In the genomic region with DNA sequence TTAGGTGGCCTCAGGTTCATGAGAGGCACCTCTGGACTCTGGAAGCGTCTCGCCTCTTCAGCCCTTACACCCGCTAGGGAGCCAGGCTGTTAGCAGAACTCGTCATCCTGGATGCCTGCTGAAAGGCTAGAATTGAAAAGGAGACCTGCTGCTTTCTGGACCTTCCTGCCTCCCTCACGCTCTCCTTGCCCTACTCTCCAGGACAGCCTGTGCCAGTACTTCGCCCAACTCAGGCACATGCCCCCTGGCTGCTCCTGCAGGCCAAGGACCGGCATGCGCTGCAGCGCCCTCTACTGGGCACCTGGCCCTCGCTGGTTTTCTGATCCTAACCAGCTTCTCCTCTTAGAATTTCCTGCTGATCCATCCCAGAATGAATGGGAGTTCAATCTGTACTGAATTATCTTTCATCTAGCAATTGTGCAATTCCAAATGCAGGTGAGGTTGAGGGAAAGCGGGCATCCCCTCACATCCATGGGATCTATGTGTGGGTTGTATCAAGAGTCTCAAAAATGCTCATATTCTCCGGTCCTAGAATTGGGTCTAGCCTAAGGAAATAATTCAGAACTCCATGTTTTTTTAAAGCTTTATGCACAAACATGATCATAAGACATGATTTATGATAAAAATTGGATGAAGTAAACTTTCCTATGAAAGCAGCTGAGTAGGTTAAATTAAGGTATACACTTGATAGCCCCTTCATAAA, we compare ENCODE assay signal across 8 cellular contexts.
DNase-seq lines count a peak whose midpoint lies in the region; ATAC-seq and TF ChIP-seq lines count a peak whose summit lies in the region.

No MANE protein-coding gene starts in this region.

- H3K36me3 ChIP-seq in OCI-LY3 (replicated peaks; ENCODE audit: low read depth, low read length), result peaks cover 73% of the 10 kb centered on the region

- peaks cover 24% of the 10 kb centered on the region for H4K20me1 ChIP-seq in OCI-LY3 (ENCODE audit: insufficient read depth, low read length)

- TF ChIP-seq CTCF in OCI-LY3 (IDR thresholded peaks at IDR 0.05; ENCODE audit: low read depth, low read length) (peak; percentile 100), nephron progenitor cell (IDR thresholded peaks at IDR 0.05) (peak; percentile 79)

- peaks cover 4% of the 10 kb centered on the region; the same call in 1 of the 2 replicates for H3K79me2 ChIP-seq in OCI-LY3 (ENCODE audit: low read length)

- no peak overlapping the region for H3K27ac Mint-ChIP-seq in nephron progenitor cell
- peak overlapping the region; percentile 42 for H3K27ac Mint-ChIP-seq in stimulated activated naive CD8-positive, alpha-beta T cell treated with anti-CD3 and anti-CD28 coated beads, Interleukin-15, Interleukin-2, amounts not matched to agents 100 ng/mL and 50 ng/mL, for 24 hours

- no peaks in the 10 kb centered on the region for H3K4me1 ChIP-seq in OCI-LY3 (ENCODE audit: low read length)

- no peak overlapping the region for H3K4me3 Mint-ChIP-seq in nephron progenitor cell
- H3K4me3 Mint-ChIP-seq in stimulated activated naive CD8-positive, alpha-beta T cell treated with anti-CD3 and anti-CD28 coated beads, Interleukin-15, Interleukin-2, amounts not matched to agents 100 ng/mL and 50 ng/mL, for 24 hours, result no peak overlapping the region

- no peak overlapping the region for H2AFZ ChIP-seq in OCI-LY3 (ENCODE audit: low read depth, low read length)

- H3K4me3 ChIP-seq in OCI-LY3 (ENCODE audit: low read length), result no peak overlapping the region

- no peaks in the 10 kb centered on the region for H3K27me3 ChIP-seq in OCI-LY3 (ENCODE audit: low read depth, low read length)

- no peaks in the 10 kb centered on the region for H3K9me3 ChIP-seq in OCI-LY3 (ENCODE audit: insufficient read depth, low read length)

- H3K27ac ChIP-seq in OCI-LY3 (ENCODE audit: low read length), result no peak overlapping the region

- no peak overlapping the region for H3K9ac ChIP-seq in OCI-LY3 (ENCODE audit: low read length)

- H3K4me1 Mint-ChIP-seq in nephron progenitor cell, result peaks cover 8% of the 10 kb centered on the region
- no peaks in the 10 kb centered on the region for H3K4me1 Mint-ChIP-seq in stimulated activated naive CD8-positive, alpha-beta T cell treated with anti-CD3 and anti-CD28 coated beads, Interleukin-15, Interleukin-2, amounts not matched to agents 100 ng/mL and 50 ng/mL, for 24 hours (ENCODE audit: low read depth)

- H3K36me3 Mint-ChIP-seq in nephron progenitor cell (ENCODE audit: low read depth), result peaks cover 35% of the 10 kb centered on the region
- peaks cover 17% of the 10 kb centered on the region for H3K36me3 Mint-ChIP-seq in stimulated activated naive CD8-positive, alpha-beta T cell treated with anti-CD3 and anti-CD28 coated beads, Interleukin-15, Interleukin-2, amounts not matched to agents 100 ng/mL and 50 ng/mL, for 24 hours (ENCODE audit: low read depth)

- no peaks in the 10 kb centered on the region for H3K27me3 Mint-ChIP-seq in nephron progenitor cell (ENCODE audit: low read depth, poor library complexity)
- no peaks in the 10 kb centered on the region for H3K27me3 Mint-ChIP-seq in stimulated activated naive CD8-positive, alpha-beta T cell treated with anti-CD3 and anti-CD28 coated beads, Interleukin-15, Interleukin-2, amounts not matched to agents 100 ng/mL and 50 ng/mL, for 24 hours

- peak; percentile 89 for DNase-seq in AG20443 (ENCODE audit: low spot score)
- peak; percentile 64 for DNase-seq in H4 (ENCODE audit: low spot score)
- DNase-seq in activated CD8-positive, alpha-beta memory T cell treated with anti-CD3 and anti-CD28 coated beads, Interleukin-2, amount 50 U/mL, for 48 hours, result peak; percentile 96
- DNase-seq in epidermal melanocyte (ENCODE audit: insufficient read length, low spot score), result peak; percentile 63
- DNase-seq in nephron progenitor cell, result peak; percentile 78

- H3K4me2 ChIP-seq in OCI-LY3 (ENCODE audit: low read length), result no peak overlapping the region

- no peaks in the 10 kb centered on the region for H3K9me3 Mint-ChIP-seq in nephron progenitor cell
- H3K9me3 Mint-ChIP-seq in stimulated activated naive CD8-positive, alpha-beta T cell treated with anti-CD3 and anti-CD28 coated beads, Interleukin-15, Interleukin-2, amounts not matched to agents 100 ng/mL and 50 ng/mL, for 24 hours, result no peaks in the 10 kb centered on the region

- no peak for ATAC-seq in HG02759 (IDR thresholded peaks at IDR 0.05; ENCODE audit: unreplicated experiment)
